In genomic region chr15:76289582-76289981, GRCh38 we compare ENCODE assay signal across 1 cellular context.
TF ChIP-seq lines count a peak whose summit lies in the region.

No MANE protein-coding gene starts in this region.

TF ChIP-seq in GM12878, 131 proteins besides CTCF, POLR2A, EP300 and RAD21:
- TF ChIP-seq MXI1 (IDR thresholded peaks at IDR 0.05; ENCODE audit: low read depth, low read length), result no peak
- TF ChIP-seq PML (IDR thresholded peaks at IDR 0.05; ENCODE audit: low read length), result no peak
- TF ChIP-seq KLF5 (IDR thresholded peaks at IDR 0.05; ENCODE audit: partially characterized antibody), result no peak
- TF ChIP-seq SIN3A (IDR thresholded peaks at IDR 0.05; ENCODE audit: low read depth, low read length), result no peak
- no peak for TF ChIP-seq SRF (IDR thresholded peaks at IDR 0.05; ENCODE audit: low read depth in 2 of 2, low read length in 2 of 2)
- no peak for TF ChIP-seq ATF3 (IDR thresholded peaks at IDR 0.05; ENCODE audit: borderline replicate concordance, extremely low read depth, low read depth, low read length)
- no peak for TF ChIP-seq ZSCAN29 (IDR thresholded peaks at IDR 0.05)
TF ChIP-seq in GM12878: peak in this region for 0.
